ENCODE assay signal across 14 cellular contexts in genomic region chr11:78312712-78313111, GRCh38.
DNase-seq lines count a peak whose midpoint lies in the region; ATAC-seq lines count a peak whose summit lies in the region.
"Had no signal": no experiment of that assay in that cellular context is flagged by ENCODE, and none has a peak within 500 bp of the region (broad histone marks: within the 10 kb centered on the region; RNA-seq: fewer than 3 reads in every experiment).

No MANE protein-coding gene starts in this region.

- intact Hi-C loops in left colon (cut with DNase I, micrococcal nuclease) = no loop called here

- H2AFZ ChIP-seq in ACC112 (ENCODE audit: low read length, unreplicated experiment) = no peak overlapping the region

- DNase-seq in NOMO-1 treated with DMSO at 0.1 percent for 48 hours (lab: John Stamatoyannopoulos, UW; ENCODE audit: unreplicated experiment) (peak; percentile 50), left colon (no peak), NCI-H2171 (lab: John Stamatoyannopoulos, UW) (no peak), HT-29 (ENCODE audit: low spot score) (no peak), SIG-M5 (lab: John Stamatoyannopoulos, UW) (no peak)
- DNase-seq: activated CD4-positive, alpha-beta memory T cell treated with anti-CD3 and anti-CD28 coated beads, Interleukin-2, amount 10 ng/mL, durations not matched to agents 7 days and 5 days; activated naive CD4-positive, alpha-beta T cell treated with anti-CD3 and anti-CD28 coated beads, Interleukin-2, amount 10 ng/mL, durations not matched to agents 7 days and 5 days; heart right ventricle; left lung had no signal

- no peaks in the 10 kb centered on the region for H3K27me3 ChIP-seq in ACC112 (ENCODE audit: insufficient read depth, low read length)
- H3K27me3 ChIP-seq: cardiac muscle cell, heart right ventricle, left lung had no signal

- no peaks in the 10 kb centered on the region for H3K36me3 ChIP-seq in ACC112 (ENCODE audit: insufficient read depth, low read length)
- H3K36me3 ChIP-seq: cardiac muscle cell, heart right ventricle, left lung had no signal

- H3K4me3 ChIP-seq in ACC112 (ENCODE audit: low read depth, low read length) = no peak overlapping the region
- H3K4me3 ChIP-seq: cardiac muscle cell, heart right ventricle, left lung, skin epidermis had no signal

- H3K4me1 ChIP-seq in ACC112 (ENCODE audit: control insufficient read depth, insufficient read depth, low read length, unreplicated experiment) = peaks cover 27% of the 10 kb centered on the region

- peak overlapping the region; percentile 38 for H3K27ac ChIP-seq in ACC112 (ENCODE audit: low read depth, low read length)
- H3K27ac ChIP-seq: cardiac muscle cell had no signal

- ATAC-seq in GM18867 (IDR thresholded peaks at IDR 0.05; ENCODE audit: unreplicated experiment) = peak; percentile 44
- ATAC-seq in left colon = peak; percentile 50
- no peak for ATAC-seq in GM19328 (IDR thresholded peaks at IDR 0.05; ENCODE audit: unreplicated experiment)

- H3K79me2 ChIP-seq in ACC112 (ENCODE audit: control insufficient read depth, insufficient read depth, low read length, unreplicated experiment) = peaks cover 4% of the 10 kb centered on the region
